In genomic region chr2:112583497-112584133, GRCh38 we compare ENCODE assay signal across 7 cellular contexts. TPM values are rescaled to one million over a fixed set of nuclear protein-coding genes. Genes with fewer than 3 reads are reported as not detected.
A peak's percentile ranks its signal among the peaks of the same experiment; 100 is the strongest.
DNase-seq lines count a peak whose midpoint lies in the region; ATAC-seq and TF ChIP-seq lines count a peak whose summit lies in the region.

No MANE protein-coding gene starts in this region.

- TF ChIP-seq CTCF in brain microvascular endothelial cell (IDR thresholded peaks at IDR 0.05; ENCODE audit: low read depth, low read length, missing control alignments) = no peak

- peak; percentile 42 for DNase-seq in H4 (ENCODE audit: low spot score)
- DNase-seq in NOMO-1 (lab: John Stamatoyannopoulos, UW; ENCODE audit: unreplicated experiment in 2 of 2) = peak; percentile 25 to 72
- no peak for DNase-seq in brain microvascular endothelial cell
- DNase-seq in left lobe of liver (ENCODE audit: low spot score) = peak; percentile 24
- DNase-seq in stimulated activated CD4-positive, alpha-beta T cell treated with anti-CD3 and anti-CD28 coated beads, Interleukin-4, amount 100 ng/mL, for 24 hours = no peak

- H3K27ac ChIP-seq in brain microvascular endothelial cell (peak overlapping the region; percentile 95), temporal lobe (ENCODE audit: low read depth, low read length) (peak overlapping the region; percentile 98)

- no peaks in the 10 kb centered on the region for H3K27me3 ChIP-seq in brain microvascular endothelial cell (replicated peaks)

- H3K4me3 ChIP-seq in brain microvascular endothelial cell (ENCODE audit: low read depth, low read length) = peak overlapping the region; percentile 90

- ATAC-seq in left lobe of liver = peak; percentile 6
- no peak for ATAC-seq in GM21381 (IDR thresholded peaks at IDR 0.05; ENCODE audit: unreplicated experiment)

- no peaks in the 10 kb centered on the region for H3K36me3 ChIP-seq in brain microvascular endothelial cell (replicated peaks)

- in situ Hi-C loops in brain microvascular endothelial cell (cut with HindIII; ENCODE audit: low pct_ligation_motif_present, low sequenced_read_pairs) = no loop called here

RNA-seq across cellular contexts. Expression of gene CHCHD5, which starts 0.8 kb away (rescaled TPM):
- total RNA-seq in H4 (2014; rRNA removed; shearing (Covaris generic)) = 23.6 and 38.6 TPM in 2 replicates
- total RNA-seq in left lobe of liver = 21.2 TPM
- total RNA-seq in temporal lobe = 5.4 TPM

RNA-seq across cellular contexts. Expression of gene POLR1B, which starts 41.4 kb away (rescaled TPM):
- 29.3 and 31.6 TPM in 2 replicates for total RNA-seq in H4 (2014; rRNA removed; shearing (Covaris generic))
- total RNA-seq in left lobe of liver (16.2 TPM), temporal lobe (28.5 TPM)

Comparison
In these comparisons a context has a peak if more than half of its experiments do, and no peak if none do; other contexts are left out.
1. DNase-seq: peak in H4 (single experiment), NOMO-1 (2 of 2) and left lobe of liver (single experiment); none in brain microvascular endothelial cell (single experiment) and stimulated activated CD4-positive, alpha-beta T cell treated with anti-CD3 and anti-CD28 coated beads, Interleukin-4, amount 100 ng/mL, for 24 hours (single experiment).